Comparison of ENCODE assay signal across 22 cellular contexts in genomic region chr19:40362160-40362559, GRCh38. TPM values are rescaled to one million over a fixed set of nuclear protein-coding genes. Genes with fewer than 3 reads are reported as not detected.
DNase-seq lines count a peak whose midpoint lies in the region; ATAC-seq, FAIRE-seq and TF ChIP-seq lines count a peak whose summit lies in the region.
"Had no signal": no experiment of that assay in that cellular context is flagged by ENCODE, and none has a peak within 500 bp of the region (broad histone marks: within the 10 kb centered on the region; RNA-seq: fewer than 3 reads in every experiment).

No MANE protein-coding gene starts in this region.

- intact Hi-C loops in CD14-positive monocyte (cut with micrococcal nuclease) (loop anchor here (5.0 to 10.0 kb wide), 2 partner anchors 80 to 103 kb away; partner anchors contain the start of genes BLVRB (in 1 of the 2), SERTAD3 (in 1 of the 2) and SPTBN4 (in 1 of the 2)), PC-3 (cut with micrococcal nuclease) (no loop called here)

- H3K4me2 ChIP-seq in PC-3 (ENCODE audit: low read length) = no peak overlapping the region

- TF ChIP-seq CTCF in CD14-positive monocyte (IDR thresholded peaks at IDR 0.05) (no peak), PC-3 (conservative IDR thresholded peaks at IDR 0.05; ENCODE audit: low read depth, low read length) (no peak)

- DNase-seq in CD14-positive monocyte (ENCODE audit: low spot score) (no peak), PC-3 (no peak), immature natural killer cell (no peak), HTR-8/SVneo (ENCODE audit: insufficient read length, low spot score) (no peak)
- no peak for DNase-seq in stimulated activated effector memory CD8-positive, alpha-beta T cell treated with anti-CD3 and anti-CD28 coated beads, Interleukin-12 subunit alpha, Interleukin-12 subunit beta, amount 100 ng/mL, for 72 hours (ENCODE audit: low spot score in 2 of 2)
- DNase-seq: AML-193; CD4-positive, CD25-positive, alpha-beta regulatory T cell; COR-L47; DMS 273 treated with DMSO at 0.1 percent for 48 hours; GM23248; KG1; NCI-H1417 treated with DMSO at 0.1 percent for 48 hours; NCI-H187 treated with DMSO at 0.1 percent for 48 hours; NCI-H345; NCI-H526 had no signal

- H3K4me3 ChIP-seq in PC-3 (ENCODE audit: low read length) = no peak overlapping the region
- H3K4me3 ChIP-seq: GM23248, SJSA1 had no signal

- H3K9ac ChIP-seq in PC-3 (ENCODE audit: low read length) = no peak overlapping the region
- H3K9ac ChIP-seq: GM23248 had no signal

- H3K36me3 Mint-ChIP-seq in CD14-positive monocyte = peaks cover 4 to 15% of the 10 kb centered on the region in 2 donors
- peaks cover 3 to 13% (median 10%) of the 10 kb centered on the region in 3 donors for H3K36me3 Mint-ChIP-seq in immature natural killer cell
- peaks cover 12% of the 10 kb centered on the region for H3K36me3 Mint-ChIP-seq in stimulated activated effector memory CD8-positive, alpha-beta T cell treated with anti-CD3 and anti-CD28 coated beads, Interleukin-12 subunit alpha, Interleukin-12 subunit beta, amount 100 ng/mL, for 72 hours

- no peak for FAIRE-seq in HTR-8/SVneo (lab: Jason Lieb, UNC)
- FAIRE-seq: GM19239 had no signal

- CTCF ChIA-PET in PC-3 (lab: Charles Lee) = no interaction called here

- no TSS peak for BruUV-seq in PC-3 (replicated peaks; lab: Mats Ljungman, UMichigan)

- H3K9me3 Mint-ChIP-seq in CD14-positive monocyte (peaks cover 0 to 4% (median 0%) of the 10 kb centered on the region in 7 donors), immature natural killer cell (no peaks in the 10 kb centered on the region)
- H3K9me3 Mint-ChIP-seq in stimulated activated effector memory CD8-positive, alpha-beta T cell treated with anti-CD3 and anti-CD28 coated beads, Interleukin-12 subunit alpha, Interleukin-12 subunit beta, amount 100 ng/mL, for 72 hours = no peaks in the 10 kb centered on the region
- H3K9me3 Mint-ChIP-seq: CD4-positive, CD25-positive, alpha-beta regulatory T cell had no signal

- no peaks in the 10 kb centered on the region for H3K9me3 ChIP-seq in PC-3 (ENCODE audit: low read length)
- H3K9me3 ChIP-seq: SJSA1 had no signal

- no peak overlapping the region for H3K27ac ChIP-seq in PC-3 (ENCODE audit: low read length)
- H3K27ac ChIP-seq: GM23248, SJSA1 had no signal

- no peaks in the 10 kb centered on the region for H3K27me3 ChIP-seq in PC-3 (ENCODE audit: low read length)
- H3K27me3 ChIP-seq: SJSA1 had no signal

- H3F3A ChIP-seq in PC-3 (ENCODE audit: low read length, unreplicated experiment) = no peaks in the 10 kb centered on the region

- no peak overlapping the region for H3K4me3 Mint-ChIP-seq in CD14-positive monocyte
- H3K4me3 Mint-ChIP-seq in immature natural killer cell = peak overlapping the region in 2 of 5 donors; percentile 25 to 30
- H3K4me3 Mint-ChIP-seq in stimulated activated effector memory CD8-positive, alpha-beta T cell treated with anti-CD3 and anti-CD28 coated beads, Interleukin-12 subunit alpha, Interleukin-12 subunit beta, amount 100 ng/mL, for 72 hours = no peak overlapping the region

- H2AFZ ChIP-seq in PC-3 (ENCODE audit: low read length) = no peak overlapping the region
- H2AFZ ChIP-seq: GM23248 had no signal

- H3K4me1 Mint-ChIP-seq in CD14-positive monocyte (peaks cover 89% of the 10 kb centered on the region), immature natural killer cell (peaks cover 38 to 43% of the 10 kb centered on the region in 2 donors)
- peaks cover 18% of the 10 kb centered on the region for H3K4me1 Mint-ChIP-seq in stimulated activated effector memory CD8-positive, alpha-beta T cell treated with anti-CD3 and anti-CD28 coated beads, Interleukin-12 subunit alpha, Interleukin-12 subunit beta, amount 100 ng/mL, for 72 hours

- POLR2A ChIA-PET in PC-3 (lab: Charles Lee; ENCODE audit: unreplicated experiment) = no interaction called here

- H3K36me3 ChIP-seq in PC-3 (ENCODE audit: low read depth, low read length) = no peaks in the 10 kb centered on the region

- ATAC-seq in PC-3 = peak; percentile 42
- ATAC-seq in stimulated activated effector memory CD8-positive, alpha-beta T cell treated with anti-CD3 and anti-CD28 coated beads, Interleukin-12 subunit alpha, Interleukin-12 subunit beta, amount 100 ng/mL, for 72 hours = no peak
- no peak for ATAC-seq in GM18520 (IDR thresholded peaks at IDR 0.05; ENCODE audit: unreplicated experiment)
- no peak for ATAC-seq in GM21360 (IDR thresholded peaks at IDR 0.05; ENCODE audit: unreplicated experiment)
- ATAC-seq: HCT116, Panc1 had no signal

- H3K4me1 ChIP-seq in PC-3 (ENCODE audit: insufficient read depth, low read length) = no peaks in the 10 kb centered on the region

- H3K27me3 Mint-ChIP-seq in CD14-positive monocyte (ENCODE audit: low read depth in 3 of 3) (peaks cover 0 to 3% (median 3%) of the 10 kb centered on the region in 3 donors), immature natural killer cell (ENCODE audit: low read depth in 3 of 3) (peaks cover 0 to 3% (median 2%) of the 10 kb centered on the region in 3 donors)
- H3K27me3 Mint-ChIP-seq: CD4-positive, CD25-positive, alpha-beta regulatory T cell had no signal

- no peaks in the 10 kb centered on the region for H4K20me1 ChIP-seq in PC-3 (ENCODE audit: low read length)

- no peaks in the 10 kb centered on the region for H3K9me2 ChIP-seq in PC-3 (replicated peaks; ENCODE audit: low read length)

- no peaks in the 10 kb centered on the region for H3K79me2 ChIP-seq in PC-3 (ENCODE audit: low read length)

- H3K27ac Mint-ChIP-seq in CD14-positive monocyte (peak overlapping the region; percentile 73 to 98 (median 94)), immature natural killer cell (peak overlapping the region in 5 of 6 donors; percentile 21 to 72 (median 61))
- H3K27ac Mint-ChIP-seq in stimulated activated effector memory CD8-positive, alpha-beta T cell treated with anti-CD3 and anti-CD28 coated beads, Interleukin-12 subunit alpha, Interleukin-12 subunit beta, amount 100 ng/mL, for 72 hours = peak overlapping the region; percentile 48

RNA-seq across cellular contexts. Expression of gene PLD3, which starts 13.7 kb away (rescaled TPM):
- polyA plus RNA-seq in CD14-positive monocyte (100 to 1,000 TPM; 168 to 170 TPM), immature natural killer cell (10 to 100 TPM; 60.8 to 94.9 (median 63.7) TPM)
- total RNA-seq in PC-3 (2014; rRNA removed) = 95.4 and 96.1 TPM in 2 replicates

RNA-seq across cellular contexts. Expression of gene C19orf47, which starts 14.0 kb away (rescaled TPM):
- polyA plus RNA-seq in CD14-positive monocyte (1 to 10 TPM; 7.6 to 8.0 TPM), immature natural killer cell (10 to 100 TPM; 10.0 to 14.1 (median 12.5) TPM)
- total RNA-seq in PC-3 (2014; rRNA removed) = 13.9 and 18.2 TPM in 2 replicates

RNA-seq across cellular contexts. Expression of gene HIPK4, which starts 27.8 kb away (rescaled TPM):
- not detected for polyA plus RNA-seq in CD14-positive monocyte
- 0.46 TPM in 1 of 2 replicates, not detected in the other for total RNA-seq in PC-3 (2014; rRNA removed)
- polyA plus RNA-seq in immature natural killer cell = under 1 TPM in 1 of 3 donors, not detected in 2; 0.15 TPM
- total RNA-seq: CD4-positive, CD25-positive, alpha-beta regulatory T cell; MCF 10A had no signal
- polyA plus RNA-seq: CD4-positive, CD25-positive, alpha-beta regulatory T cell had no signal

RNA-seq across cellular contexts. Expression of gene PRX, which starts 51.0 kb away (rescaled TPM):
- polyA plus RNA-seq in CD14-positive monocyte (under 1 TPM in 1 of 2 donors, not detected in 1; 0.13 TPM), immature natural killer cell (10 to 100 TPM in 1 of 3 donors, 1 to 10 TPM in 1, under 1 TPM in 1; 0.62 to 13.0 (median 1.2) TPM)
- total RNA-seq in PC-3 (2014; rRNA removed) = 2.2 and 2.7 TPM in 2 replicates
